In the genomic region with DNA sequence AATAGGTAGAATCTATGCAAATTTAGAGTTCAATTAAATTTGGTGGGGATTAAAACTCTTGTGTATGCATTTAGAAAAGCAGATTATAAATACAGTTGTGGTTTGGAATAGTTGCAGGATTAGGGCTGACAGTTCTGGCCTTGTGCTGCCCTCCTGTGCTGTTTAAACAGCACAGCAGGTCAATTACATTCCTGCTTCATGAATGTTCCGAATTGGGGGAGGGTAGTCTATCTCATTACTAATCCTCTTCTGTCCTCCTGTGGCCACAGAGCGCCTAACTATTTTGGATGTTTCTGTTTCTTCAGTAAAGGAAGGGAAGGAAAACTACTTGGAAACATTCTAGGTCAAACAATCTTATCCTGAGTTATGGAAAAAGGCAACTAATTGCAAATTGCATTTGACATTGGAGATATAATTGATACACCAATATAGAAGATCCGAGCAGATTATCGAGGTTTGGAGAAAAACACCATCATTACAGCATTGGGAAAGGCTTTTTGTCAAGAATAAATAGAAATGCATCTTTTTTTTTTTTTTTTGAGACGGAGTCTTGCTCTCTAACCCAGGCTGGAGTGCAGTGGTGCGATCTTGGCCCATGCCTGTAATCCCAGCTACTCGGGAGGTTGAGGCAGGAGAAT, we compare ENCODE assay signal across 8 cellular contexts. TPM values are rescaled to one million over a fixed set of nuclear protein-coding genes. Genes with fewer than 3 reads are reported as not detected.
DNase-seq lines count a peak whose midpoint lies in the region; TF ChIP-seq lines count a peak whose summit lies in the region.

No MANE protein-coding gene starts in this region.

- H3K36me3 Mint-ChIP-seq in activated naive CD4-positive, alpha-beta T cell treated with anti-CD3 and anti-CD28 coated beads for 36 hours (ENCODE audit: low read depth), result no peaks in the 10 kb centered on the region
- H3K36me3 Mint-ChIP-seq in H9 (ENCODE audit: insufficient read depth in 1 of 3, low read depth in 3 of 3), result no peaks in the 10 kb centered on the region

- H3K79me1 ChIP-seq in H9 (ENCODE audit: insufficient read depth, low read depth, low read length, poor library complexity, severe bottlenecking), result no peaks in the 10 kb centered on the region

- TF ChIP-seq POLR2A in vagina (IDR thresholded peaks at IDR 0.05), result no peak

- no CpG with 5 or more reads among the region's 7 CpGs for WGBS in H9 (ENCODE audit: extremely low coverage, insufficient read length, low lambda C conversion rate)

- H3K4ac ChIP-seq in H9 (ENCODE audit: low read depth, low read length), result no peak overlapping the region

- no peak overlapping the region for H3K14ac ChIP-seq in H9 (ENCODE audit: insufficient read depth, low read length)

- H2BK120ac ChIP-seq in H9 (ENCODE audit: low read depth, low read length, poor library complexity, severe bottlenecking), result no peak overlapping the region

- peak; percentile 60 for DNase-seq in activated naive CD4-positive, alpha-beta T cell treated with anti-CD3 and anti-CD28 coated beads for 36 hours
- DNase-seq in activated naive CD4-positive, alpha-beta T cell treated with anti-CD3 and anti-CD28 coated beads, Interleukin-2, amount 50 U/mL, for 16 hours, result no peak
- DNase-seq in H9 (peak; percentile 73), NCI-H1105 (lab: John Stamatoyannopoulos, UW) (peak; percentile 86), SJSA1 (ENCODE audit: low read depth in 1 of 2, low spot score in 2 of 2) (peak; percentile 77 to 80), ecto neural progenitor cell (ENCODE audit: low spot score) (peak; percentile 66), lung microvascular endothelial cell (ENCODE audit: low read depth in 2 of 2) (peak; percentile 95), vagina (ENCODE audit: extremely low spot score in 2 of 2) (no peak)

- no peak overlapping the region for H4K8ac ChIP-seq in H9 (replicated peaks; ENCODE audit: insufficient read length, low read depth, low read length)

- no peak overlapping the region for H2AFZ ChIP-seq in H9 (ENCODE audit: low read length)

- no peak overlapping the region for H3K18ac ChIP-seq in H9 (ENCODE audit: insufficient read length, low read depth, low read length)

- H3K36me3 ChIP-seq in SJSA1 (no peaks in the 10 kb centered on the region), vagina (no peaks in the 10 kb centered on the region)

- H2BK12ac ChIP-seq in H9 (ENCODE audit: insufficient read length, low read depth, low read length), result no peak overlapping the region

- H3K4me3 Mint-ChIP-seq in activated naive CD4-positive, alpha-beta T cell treated with anti-CD3 and anti-CD28 coated beads for 36 hours, result no peak overlapping the region
- H3K4me3 Mint-ChIP-seq in H9, result no peak overlapping the region

- no peak overlapping the region for H3K27ac ChIP-seq in H9 (ENCODE audit: insufficient read length, low read depth, low read length)
- H3K27ac ChIP-seq in SJSA1, result no peak overlapping the region
- peak overlapping the region; percentile 42 for H3K27ac ChIP-seq in vagina

- no peak overlapping the region for H3T11ph ChIP-seq in H9 (ENCODE audit: low read length)

- H3K4me1 Mint-ChIP-seq in activated naive CD4-positive, alpha-beta T cell treated with anti-CD3 and anti-CD28 coated beads for 36 hours (ENCODE audit: low read depth), result peaks cover 23% of the 10 kb centered on the region
- H3K4me1 Mint-ChIP-seq in H9, result peaks cover 22 to 24% of the 10 kb centered on the region in 2 experiments

- H3K79me2 ChIP-seq in H9 (ENCODE audit: insufficient read depth, low read length), result no peaks in the 10 kb centered on the region

- no peak overlapping the region for H3K56ac ChIP-seq in H9 (ENCODE audit: insufficient read length, low read depth, low read length)

- no peak overlapping the region for H2BK15ac ChIP-seq in H9 (ENCODE audit: low read depth, low read length)

- no peak overlapping the region for H2AK5ac ChIP-seq in H9 (ENCODE audit: insufficient read length, low read length)

- no peaks in the 10 kb centered on the region for H3K27me3 Mint-ChIP-seq in activated naive CD4-positive, alpha-beta T cell treated with anti-CD3 and anti-CD28 coated beads for 36 hours (ENCODE audit: low read depth)
- H3K27me3 Mint-ChIP-seq in H9 (ENCODE audit: low read depth), result no peaks in the 10 kb centered on the region

- H3K4me3 ChIP-seq in SJSA1 (no peak overlapping the region), vagina (no peak overlapping the region)

- no peak overlapping the region for H3K23ac ChIP-seq in H9 (ENCODE audit: insufficient read length, low read depth, low read length)

- H2BK5ac ChIP-seq in H9 (ENCODE audit: insufficient read length, low read length), result no peak overlapping the region

- H3K9ac ChIP-seq in H9 (ENCODE audit: extremely low read depth, insufficient read length, low read length), result no peak overlapping the region

- no peaks in the 10 kb centered on the region; the same call in 1 of the 2 replicates for H3K4me1 ChIP-seq in H9 (ENCODE audit: insufficient read depth, low read length)
- peaks cover 12% of the 10 kb centered on the region for H3K4me1 ChIP-seq in SJSA1 (replicated peaks)
- peaks cover 7% of the 10 kb centered on the region for H3K4me1 ChIP-seq in vagina

- H3K23me2 ChIP-seq in H9 (ENCODE audit: insufficient read length, low read depth, low read length, poor library complexity, severe bottlenecking), result no peaks in the 10 kb centered on the region

- no peak overlapping the region for H3K4me2 ChIP-seq in H9 (ENCODE audit: insufficient read depth, insufficient read length, low read length)

- H3K9me3 ChIP-seq in H9 (ENCODE audit: control insufficient read depth, low read depth, low read length) (no peaks in the 10 kb centered on the region), SJSA1 (replicated peaks) (no peaks in the 10 kb centered on the region), vagina (no peaks in the 10 kb centered on the region)

- H4K20me1 ChIP-seq in H9 (ENCODE audit: control insufficient read depth, insufficient read depth, insufficient read length), result no peaks in the 10 kb centered on the region

- H4K91ac ChIP-seq in H9 (ENCODE audit: insufficient read length, low read depth, low read length), result no peak overlapping the region

- H3K27ac Mint-ChIP-seq in activated naive CD4-positive, alpha-beta T cell treated with anti-CD3 and anti-CD28 coated beads for 36 hours, result no peak overlapping the region
- H3K27ac Mint-ChIP-seq in H9, result no peak overlapping the region

- CTCF ChIA-PET in activated naive CD4-positive, alpha-beta T cell treated with anti-CD3 and anti-CD28 coated beads for 36 hours (lab: Charles Lee), result interaction anchor here (0.6 to 3.2 kb wide), 11 partner anchors 9 to 633 kb away, joined by 3 to 18 read pairs (median 6); no protein-coding TSS in a partner anchor

- TF ChIP-seq CTCF in H9 (conservative IDR thresholded peaks at IDR 0.05), result peak; percentile 100; the same call in 2 of the 3 replicates
- TF ChIP-seq CTCF in vagina (IDR thresholded peaks at IDR 0.05), result peak; percentile 80 to 99 (median 89)

- H2BK20ac ChIP-seq in H9 (ENCODE audit: low read depth, low read length, poor library complexity, severe bottlenecking), result no peak overlapping the region

- H3K27me3 ChIP-seq in H9 (ENCODE audit: insufficient read depth, low read length) (no peaks in the 10 kb centered on the region), SJSA1 (replicated peaks) (no peaks in the 10 kb centered on the region), vagina (no peaks in the 10 kb centered on the region)

- no peak overlapping the region for H4K5ac ChIP-seq in H9 (ENCODE audit: insufficient read length, low read depth, low read length)

- intact Hi-C loops in activated naive CD4-positive, alpha-beta T cell treated with anti-CD3 and anti-CD28 coated beads for 36 hours (cut with micrococcal nuclease), result loop anchor here (1.0 to 5.0 kb wide), 7 partner anchors 48 to 1122 kb away; no protein-coding TSS in a partner anchor
- intact Hi-C loops in vagina (cut with DNase I), result loop anchor here (10.0 kb wide), 1 partner anchor 330 kb away; no protein-coding TSS in a partner anchor

- no peaks in the 10 kb centered on the region for H3K9me3 Mint-ChIP-seq in activated naive CD4-positive, alpha-beta T cell treated with anti-CD3 and anti-CD28 coated beads for 36 hours
- no peaks in the 10 kb centered on the region for H3K9me3 Mint-ChIP-seq in H9

RNA-seq across cellular contexts. Expression of gene GPR19, which starts 8.7 kb away (rescaled TPM):
- 10 to 100 TPM; 17.1 to 18.5 TPM for total RNA-seq in activated naive CD4-positive, alpha-beta T cell treated with anti-CD3 and anti-CD28 coated beads for 36 hours
- total RNA-seq in H9 (2021) (20.4 and 23.4 TPM in 2 replicates), lung microvascular endothelial cell (under 0.01 and 0.20 TPM in 2 replicates), vagina (not detected)
- 0.78 and 1.8 TPM in 2 replicates for total RNA-seq in SJSA1 (2014; rRNA removed; shearing (Covaris generic))

RNA-seq across cellular contexts. Expression of gene CDKN1B, which starts 12.5 kb away (rescaled TPM):
- 10 to 100 TPM; 35.9 to 39.1 TPM for total RNA-seq in activated naive CD4-positive, alpha-beta T cell treated with anti-CD3 and anti-CD28 coated beads for 36 hours
- total RNA-seq in H9 (2021) (27.7 and 28.3 TPM in 2 replicates), lung microvascular endothelial cell (55.1 and 78.2 TPM in 2 replicates), vagina (52.5 TPM)
- total RNA-seq in SJSA1 (2014; rRNA removed; shearing (Covaris generic)), result 42.8 and 44.8 TPM in 2 replicates

Comparison
In these comparisons a context has a peak if more than half of its experiments do, and no peak if none do; other contexts are left out.
1. DNase-seq: peak in activated naive CD4-positive, alpha-beta T cell treated with anti-CD3 and anti-CD28 coated beads for 36 hours (single experiment), H9 (single experiment), NCI-H1105 (single experiment), SJSA1 (2 of 2), ecto neural progenitor cell (single experiment) and lung microvascular endothelial cell (2 of 2); none in activated naive CD4-positive, alpha-beta T cell treated with anti-CD3 and anti-CD28 coated beads, Interleukin-2, amount 50 U/mL, for 16 hours (single experiment) and vagina (0 of 2).